8 cellular contexts compared by ENCODE assay signal in genomic region chr9:6645153-6646027, GRCh38. TPM values are rescaled to one million over a fixed set of nuclear protein-coding genes. Genes with fewer than 3 reads are reported as not detected.
DNase-seq lines count a peak whose midpoint lies in the region; ATAC-seq and TF ChIP-seq lines count a peak whose summit lies in the region.

GLDC (minus strand) TSS chr9:6645729; CDS start chr9:6645499, 230 bp downstream.

- H3K4me1 Mint-ChIP-seq in activated T-cell treated with anti-CD3 and anti-CD28 coated beads, Interleukin-2, amount 50 U/mL, for 24 hours (ENCODE audit: low read depth) = peaks cover 22% of the 10 kb centered on the region
- H3K4me1 Mint-ChIP-seq in type B pancreatic cell (ENCODE audit: unreplicated experiment) = peaks cover 14% of the 10 kb centered on the region

- H2AFZ ChIP-seq in neuronal stem cell (ENCODE audit: low read length) = peak within 1 kb of the TSS; percentile 92

- H4K8ac ChIP-seq in neuronal stem cell (ENCODE audit: low read depth, low read length) = no peak within 1 kb of the TSS

- DNase-seq in NCI-H460 (ENCODE audit: extremely low read depth, low read depth) = peak; percentile 75
- peak; percentile 67 for DNase-seq in activated T-cell treated with anti-CD3 and anti-CD28 coated beads, Interleukin-2, amount 50 U/mL, for 24 hours
- DNase-seq in foreskin melanocyte = peak; percentile 55
- DNase-seq in neuronal stem cell (ENCODE audit: low spot score) = peak; percentile 87
- peak; percentile 71 for DNase-seq in type B pancreatic cell (ENCODE audit: extremely low spot score, unreplicated experiment)

- H3K9me3 ChIP-seq in neuronal stem cell (replicated peaks in 1 of 2; ENCODE audit: control insufficient read depth in 2 of 2, insufficient read depth in 1 of 2, low read depth in 1 of 2, low read length in 2 of 2) = no peaks in the 10 kb centered on the region

- no peaks in the 10 kb centered on the region for H3K27me3 ChIP-seq in neuronal stem cell (ENCODE audit: control insufficient read depth in 3 of 3, insufficient read depth in 3 of 3, low read depth in 1 of 3, low read length in 3 of 3)

- H3K9ac ChIP-seq in neuronal stem cell (ENCODE audit: low read depth, low read length, poor library complexity) = peak within 1 kb of the TSS; percentile 97

- no peak within 1 kb of the TSS for H2BK120ac ChIP-seq in neuronal stem cell (ENCODE audit: low read depth, low read length)

- H3K36me3 ChIP-seq in neuronal stem cell (replicated peaks in 1 of 2; ENCODE audit: control insufficient read depth in 2 of 2, insufficient read depth in 2 of 2, low read length in 2 of 2) = peaks cover 4 to 32% of the 10 kb centered on the region in 2 donors

- no peak within 1 kb of the TSS for H2BK5ac ChIP-seq in neuronal stem cell (ENCODE audit: low read length)

- H3K14ac ChIP-seq in neuronal stem cell (ENCODE audit: low read length) = peak within 1 kb of the TSS; percentile 11

- TF ChIP-seq CTCF in 22Rv1 (IDR thresholded peaks at IDR 0.05) (no peak), type B pancreatic cell (conservative IDR thresholded peaks at IDR 0.05) (no peak)

- ATAC-seq in GM18519 (IDR thresholded peaks at IDR 0.05; ENCODE audit: low FRiP score, unreplicated experiment) = peak; percentile 66
- peak; percentile 81 for ATAC-seq in HG02970 (IDR thresholded peaks at IDR 0.05; ENCODE audit: low FRiP score, unreplicated experiment)

- H3K27me3 Mint-ChIP-seq in activated T-cell treated with anti-CD3 and anti-CD28 coated beads, Interleukin-2, amount 50 U/mL, for 24 hours = peaks cover 72% of the 10 kb centered on the region
- H3K27me3 Mint-ChIP-seq in type B pancreatic cell = peaks cover 80% of the 10 kb centered on the region

- H3K27ac ChIP-seq in 22Rv1 (peak within 1 kb of the TSS; percentile 68), neuronal stem cell (replicated peaks; ENCODE audit: low read length) (peak within 1 kb of the TSS; percentile 51)

- H3K4ac ChIP-seq in neuronal stem cell (ENCODE audit: low read length) = no peak within 1 kb of the TSS

- H3K36me3 Mint-ChIP-seq in activated T-cell treated with anti-CD3 and anti-CD28 coated beads, Interleukin-2, amount 50 U/mL, for 24 hours (ENCODE audit: low read depth) = no peaks in the 10 kb centered on the region
- no peaks in the 10 kb centered on the region for H3K36me3 Mint-ChIP-seq in type B pancreatic cell

- peak within 1 kb of the TSS; percentile 78 for H3K4me3 Mint-ChIP-seq in activated T-cell treated with anti-CD3 and anti-CD28 coated beads, Interleukin-2, amount 50 U/mL, for 24 hours
- peak within 1 kb of the TSS; percentile 88 for H3K4me3 Mint-ChIP-seq in type B pancreatic cell

- H3K4me2 ChIP-seq in neuronal stem cell (ENCODE audit: insufficient read depth, low read length, poor library complexity, severe bottlenecking) = peak within 1 kb of the TSS; percentile 87

- H3K79me1 ChIP-seq in neuronal stem cell (ENCODE audit: low read depth, low read length) = peaks cover 4% of the 10 kb centered on the region

- no peak within 1 kb of the TSS for H2AK5ac ChIP-seq in neuronal stem cell (ENCODE audit: low read depth, low read length)

- H3K27ac Mint-ChIP-seq in activated T-cell treated with anti-CD3 and anti-CD28 coated beads, Interleukin-2, amount 50 U/mL, for 24 hours = peak within 1 kb of the TSS; percentile 32
- H3K27ac Mint-ChIP-seq in type B pancreatic cell = no peak within 1 kb of the TSS

- H3K4me3 ChIP-seq in neuronal stem cell (ENCODE audit: low read length in 2 of 2) = peak within 1 kb of the TSS; percentile 88 to 98

- no peak within 1 kb of the TSS for H2BK15ac ChIP-seq in neuronal stem cell (ENCODE audit: low read length)

- no peak within 1 kb of the TSS for H4K91ac ChIP-seq in neuronal stem cell (ENCODE audit: low read depth, low read length, poor library complexity)

- H3K9me3 Mint-ChIP-seq in activated T-cell treated with anti-CD3 and anti-CD28 coated beads, Interleukin-2, amount 50 U/mL, for 24 hours = no peaks in the 10 kb centered on the region
- no peaks in the 10 kb centered on the region for H3K9me3 Mint-ChIP-seq in type B pancreatic cell

- H3K18ac ChIP-seq in neuronal stem cell (ENCODE audit: low read length) = peak within 1 kb of the TSS; percentile 98

- no CpG with 5 or more reads among the region's 79 CpGs for WGBS in neuronal stem cell (ENCODE audit: extremely low coverage in 2 of 2, insufficient read length in 2 of 2, insufficient replicate concordance in 1 of 2), 2 donors

- H3K4me1 ChIP-seq in neuronal stem cell (ENCODE audit: control insufficient read depth in 2 of 2, insufficient read depth in 1 of 2, low read depth in 1 of 2, low read length in 2 of 2) = peaks cover 8 to 12% of the 10 kb centered on the region in 2 donors

- peak within 1 kb of the TSS; percentile 76 for H3K23ac ChIP-seq in neuronal stem cell (ENCODE audit: low read depth, low read length, poor library complexity)

- H2BK12ac ChIP-seq in neuronal stem cell (ENCODE audit: low read length) = no peak within 1 kb of the TSS

RNA-seq across cellular contexts. Expression of gene GLDC, which starts in this region (rescaled TPM):
- total RNA-seq in NCI-H460 (2014; rRNA removed; shearing (Covaris generic)) = 4.4 and 5.5 TPM in 2 replicates
- polyA plus RNA-seq in NCI-H460 (2014; cell fraction: nucleus; rRNA removed) = 5.7 and 13.5 TPM in 2 replicates
- 46.6 TPM for polyA plus RNA-seq in neuronal stem cell (2013, experiment 1 of 2)
- 46.6 TPM for polyA plus RNA-seq in neuronal stem cell (2013, experiment 2 of 2)
- total RNA-seq in type B pancreatic cell (ENCODE audit: low replicate concordance) = 4.9 and 11.8 TPM in 2 replicates

Comparison
In these comparisons a context has a peak if more than half of its experiments do, and no peak if none do; other contexts are left out.
1. Peak in every context shown above with its lines: DNase-seq, ATAC-seq, H3K4me3 ChIP-seq and H3K27ac ChIP-seq.